ENCODE assay signal across 21 cellular contexts in the genomic region with DNA sequence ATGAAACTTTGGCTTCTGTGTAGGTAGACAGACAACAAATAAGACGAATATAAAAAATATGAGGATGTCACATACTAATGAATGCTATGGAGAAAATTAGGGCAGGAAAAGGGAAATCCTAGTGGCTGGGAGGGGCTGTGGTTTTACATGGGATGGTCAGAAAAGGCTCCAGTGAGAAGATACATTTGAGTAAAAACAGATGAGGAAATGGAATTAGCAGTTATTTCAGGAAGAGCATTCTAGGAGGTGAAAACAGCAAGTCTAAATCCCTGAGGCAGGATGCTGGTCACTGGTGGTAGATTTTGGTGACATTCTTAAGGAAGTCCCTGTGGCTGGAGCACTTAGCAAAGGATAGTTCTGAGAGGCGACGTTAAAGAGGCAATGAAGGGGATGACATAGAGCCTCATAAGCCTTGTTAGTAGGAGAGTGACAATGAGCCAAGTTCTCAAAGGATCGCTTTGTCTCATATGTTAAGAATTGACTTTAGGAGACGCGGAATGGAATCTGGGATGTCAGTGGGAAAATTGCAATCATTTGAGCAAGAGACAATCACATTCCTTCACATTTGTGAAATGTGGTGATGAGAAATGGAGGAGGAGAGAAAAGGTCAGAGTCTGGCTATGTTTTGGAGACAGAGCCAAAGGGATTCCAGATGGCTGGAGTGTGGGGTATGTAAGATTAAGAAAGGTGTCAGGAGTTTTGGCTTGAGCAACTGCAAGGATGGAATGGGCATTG.
"Had no signal": no experiment of that assay in that cellular context is flagged by ENCODE, and none has a peak within 500 bp of the region (broad histone marks: within the 10 kb centered on the region; RNA-seq: fewer than 3 reads in every experiment).

No MANE protein-coding gene starts in this region.

- H3K4me3 ChIP-seq: coronary artery, gastrocnemius medialis, heart right ventricle, neural progenitor cell, ovary, right atrium auricular region, thyroid gland, upper lobe of right lung had no signal

- DNase-seq: effector CD4-positive, alpha-beta T cell; endodermal cell; erythroblast; gastrocnemius medialis; heart right ventricle; hypothalamus; kidney glomerular epithelial cell; midbrain; nucleus accumbens; ovary; small intestine; stimulated activated CD4-positive, alpha-beta T cell treated with anti-CD3 and anti-CD28 coated beads, Interleukin-12 subunit alpha, Interleukin-12 subunit beta, amount 100 ng/mL, for 4 hours; stimulated activated naive CD4-positive, alpha-beta T cell treated with Interleukin-2 at 50 U/mL for 16 hours; thyroid gland; upper lobe of right lung had no signal

- H3K4me1 Mint-ChIP-seq: memory B cell, neural progenitor cell had no signal

- H3K4me3 Mint-ChIP-seq: endodermal cell; memory B cell; natural killer cell treated with Interleukin-12 subunit alpha and Interleukin-12 subunit beta and Interleukin-15 and Interleukin-18, amount 100 ng/mL, for 72 hours; neural progenitor cell had no signal

- H3K4me1 ChIP-seq: gastrocnemius medialis, heart right ventricle, neural progenitor cell, thyroid gland, upper lobe of right lung had no signal

- H3K4me2 ChIP-seq: neural progenitor cell had no signal

- H3K9me3 ChIP-seq: gastrocnemius medialis, heart right ventricle, ovary, right atrium auricular region, thyroid gland, upper lobe of right lung had no signal

- H3K27ac ChIP-seq: coronary artery, gastrocnemius medialis, heart right ventricle, neural progenitor cell, ovary, right atrium auricular region, thyroid gland, upper lobe of right lung had no signal

- H3K9me3 Mint-ChIP-seq: endodermal cell, neural progenitor cell had no signal

- ATAC-seq: gastrocnemius medialis; heart right ventricle; left lobe of liver; natural killer cell treated with Interleukin-12 subunit alpha and Interleukin-12 subunit beta and Interleukin-15 and Interleukin-18, amount 100 ng/mL, for 72 hours; upper lobe of right lung had no signal

- H3K27ac Mint-ChIP-seq: endodermal cell; memory B cell; natural killer cell treated with Interleukin-12 subunit alpha and Interleukin-12 subunit beta and Interleukin-15 and Interleukin-18, amount 100 ng/mL, for 72 hours; neural progenitor cell had no signal

- H3K27me3 ChIP-seq: gastrocnemius medialis, heart right ventricle, neural progenitor cell, ovary, right atrium auricular region, thyroid gland, upper lobe of right lung had no signal

- H3K36me3 Mint-ChIP-seq: memory B cell; natural killer cell treated with Interleukin-12 subunit alpha and Interleukin-12 subunit beta and Interleukin-15 and Interleukin-18, amount 100 ng/mL, for 72 hours; neural progenitor cell had no signal

- H3K27me3 Mint-ChIP-seq: memory B cell; natural killer cell treated with Interleukin-12 subunit alpha and Interleukin-12 subunit beta and Interleukin-15 and Interleukin-18, amount 100 ng/mL, for 72 hours had no signal

- H3K36me3 ChIP-seq: gastrocnemius medialis, heart right ventricle, neural progenitor cell, ovary, right atrium auricular region, thyroid gland, upper lobe of right lung had no signal

- H3K9ac ChIP-seq: neural progenitor cell had no signal
